In the genomic region with DNA sequence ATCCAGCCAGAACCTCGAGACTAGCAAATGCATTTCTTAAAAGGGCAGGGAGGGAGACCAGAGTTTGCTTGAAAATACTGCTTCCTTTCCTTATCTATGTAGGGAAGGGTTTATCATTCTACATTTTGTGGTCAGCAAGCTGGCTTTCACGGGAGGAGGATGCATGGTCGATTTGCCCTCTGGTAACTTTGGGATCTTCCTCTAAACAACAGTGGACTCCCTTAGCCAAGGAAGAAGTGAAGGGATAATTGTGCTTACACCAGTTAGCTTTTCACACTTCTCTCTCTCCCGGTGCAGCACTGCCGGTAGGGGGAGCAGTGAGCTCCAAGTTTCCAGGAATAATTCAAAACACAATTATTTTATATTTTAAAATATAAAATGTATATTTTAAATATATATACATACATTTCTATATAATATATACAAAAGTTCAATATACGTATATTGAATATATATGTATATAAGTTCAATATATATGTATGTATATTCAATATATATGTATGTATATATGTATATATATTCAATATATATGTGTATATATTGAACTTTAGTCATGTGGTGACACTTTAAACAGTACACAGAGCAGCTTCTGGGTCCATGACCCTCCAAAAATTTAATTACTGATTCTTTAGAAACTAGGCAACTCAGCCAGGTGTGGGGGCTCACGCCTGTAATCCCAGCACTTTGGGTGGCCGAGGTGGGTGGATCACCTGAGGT, we compare ENCODE assay signal across 8 cellular contexts. TPM values are rescaled to one million over a fixed set of nuclear protein-coding genes. Genes with fewer than 3 reads are reported as not detected.
DNase-seq lines count a peak whose midpoint lies in the region; ATAC-seq, FAIRE-seq and TF ChIP-seq lines count a peak whose summit lies in the region.

No MANE protein-coding gene starts in this region.

- H3K27ac ChIP-seq in dorsolateral prefrontal cortex (peak overlapping the region; percentile 72 to 98 (median 92)), HepG2 (ENCODE audit: extremely low read length, insufficient read depth, low read length) (peak overlapping the region; percentile 91)

- in situ Hi-C loops in HepG2 (cut with HindIII; ENCODE audit: extremely low pct_ligation_motif_present, low pct_unique_long_range_greater_than_20kb) = no loop called here

- ATAC-seq in HepG2 = peak; percentile 23; the same call in 2 of the 3 replicates
- ATAC-seq in HG03039 (IDR thresholded peaks at IDR 0.05; ENCODE audit: unreplicated experiment) = no peak
- no peak for ATAC-seq in GM21528 (IDR thresholded peaks at IDR 0.05; ENCODE audit: low FRiP score, unreplicated experiment)

- H3K4me1 ChIP-seq in HepG2 (ENCODE audit: insufficient read depth, low read length) = peaks cover 65% of the 10 kb centered on the region

- CTCF ChIA-PET in activated CD4-positive, alpha-beta T cell treated with anti-CD3 and anti-CD28 coated beads, Interleukin-2, amount 10 ng/mL, durations not matched to agents 7 days and 5 days (lab: Charles Lee) = interaction anchor here (0.6 to 1.6 kb wide), 10 partner anchors 8 to 274 kb away, joined by 3 to 9 read pairs (median 4); a partner anchor contains a TSS
- CTCF ChIA-PET in HepG2 (lab: Yijun Ruan, JAX; ENCODE audit: low intra/inter-chr PET ratio, low total read pairs) = interaction anchor here (1.2 kb wide), 1 partner anchor 22 kb away, joined by 4 read pairs; no protein-coding TSS in a partner anchor

- H3K36me3 Mint-ChIP-seq in activated CD4-positive, alpha-beta T cell treated with anti-CD3 and anti-CD28 coated beads, Interleukin-2, amount 10 ng/mL, durations not matched to agents 7 days and 5 days (ENCODE audit: low read depth) = peaks cover 17% of the 10 kb centered on the region

- WGBS in HepG2 (ENCODE audit: low lambda C conversion rate) = 28% methylated on average over 8 of the region's 8 CpGs

- H3K9ac ChIP-seq in HepG2 (ENCODE audit: insufficient read depth, low read depth, low read length) = peak overlapping the region; percentile 82

- H3K4me3 ChIP-seq in LNCaP clone FGC (ENCODE audit: low read depth, low read length) = no peak overlapping the region
- peak overlapping the region; percentile 14 to 77 (median 60) for H3K4me3 ChIP-seq in dorsolateral prefrontal cortex
- peak overlapping the region; percentile 69 to 83 (median 78) for H3K4me3 ChIP-seq in HepG2 (replicated peaks in 1 of 3; ENCODE audit: insufficient read depth in 1 of 3, low read depth in 2 of 3, low read length in 3 of 3)

- no peak for TF ChIP-seq EP300 in HepG2 (IDR thresholded peaks at IDR 0.05; ENCODE audit: low read depth in 2 of 2, low read length in 2 of 2)
- TF ChIP-seq EP300 in HepG2 (CRISPR knock-in tag; IDR thresholded peaks at IDR 0.05; ENCODE audit: borderline replicate concordance) = no peak

- H3K27me3 ChIP-seq in dorsolateral prefrontal cortex (no peaks in the 10 kb centered on the region), HepG2 (ENCODE audit: control insufficient read depth in 1 of 2, insufficient read depth in 2 of 2, low read length in 2 of 2) (no peaks in the 10 kb centered on the region)

- intact Hi-C loops in dorsolateral prefrontal cortex (cut with DNase I) = loop anchor here (5.0 kb wide), 2 partner anchors 120 to 275 kb away; no protein-coding TSS in a partner anchor
- intact Hi-C loops in HepG2 (cut with micrococcal nuclease; ENCODE audit: unreplicated experiment) = loop anchor here (1.0 to 2.0 kb wide), 2 partner anchors 86 to 143 kb away; no protein-coding TSS in a partner anchor

- TF ChIP-seq CTCF in LNCaP clone FGC (IDR thresholded peaks at IDR 0.05; ENCODE audit: control insufficient read depth, extremely low read depth, insufficient read depth) (peak; percentile 84), dorsolateral prefrontal cortex (IDR thresholded peaks at IDR 0.05 in 54 of 56, conservative IDR thresholded peaks at IDR 0.05 in 2 of 56; ENCODE audit: low read depth in 1 of 56, partially characterized antibody in 56 of 56) (peak; percentile 64 to 94 (median 87)), HepG2 (CRISPR knock-in tag; IDR thresholded peaks at IDR 0.05) (peak; percentile 68)

- no peaks in the 10 kb centered on the region for H4K20me1 ChIP-seq in HepG2 (ENCODE audit: insufficient read depth, low read length)

- peaks cover 13% of the 10 kb centered on the region for H3K79me2 ChIP-seq in HepG2 (ENCODE audit: insufficient read depth, low read length)

- no peaks in the 10 kb centered on the region for H3K9me3 Mint-ChIP-seq in activated CD4-positive, alpha-beta T cell treated with anti-CD3 and anti-CD28 coated beads, Interleukin-2, amount 10 ng/mL, durations not matched to agents 7 days and 5 days

- DNase-seq in DMS114 treated with DMSO at 0.1 percent for 48 hours (lab: John Stamatoyannopoulos, UW; ENCODE audit: unreplicated experiment) = peak; percentile 66
- DNase-seq in LNCaP clone FGC (ENCODE audit: low read depth) = no peak
- peak; percentile 53 for DNase-seq in activated CD4-positive, alpha-beta T cell treated with anti-CD3 and anti-CD28 coated beads, Interleukin-2, amount 10 ng/mL, durations not matched to agents 7 days and 5 days
- peak in 9 of 10 donors; percentile 54 to 82 (median 68) for DNase-seq in dorsolateral prefrontal cortex
- peak; percentile 45 for DNase-seq in HepG2 (ENCODE audit: low spot score)
- peak; percentile 16 for DNase-seq in stimulated activated CD4-positive, alpha-beta T cell treated with anti-CD3 and anti-CD28 coated beads, Interleukin-2, amount 100 ng/mL, for 4 hours (ENCODE audit: low read depth)

- H3K4me1 Mint-ChIP-seq in activated CD4-positive, alpha-beta T cell treated with anti-CD3 and anti-CD28 coated beads, Interleukin-2, amount 10 ng/mL, durations not matched to agents 7 days and 5 days = peaks cover 24% of the 10 kb centered on the region

- no peaks in the 10 kb centered on the region for H3K27me3 Mint-ChIP-seq in activated CD4-positive, alpha-beta T cell treated with anti-CD3 and anti-CD28 coated beads, Interleukin-2, amount 10 ng/mL, durations not matched to agents 7 days and 5 days

- H2AFZ ChIP-seq in HepG2 (ENCODE audit: low read length) = no peak overlapping the region

- no TSS peak for BruUV-seq in HepG2 (replicated peaks; lab: Mats Ljungman, UMichigan)

- TF ChIP-seq RAD21 in HepG2 (CRISPR knock-in tag; IDR thresholded peaks at IDR 0.05) = no peak

- peak overlapping the region; percentile 90 for H3K4me2 ChIP-seq in HepG2 (ENCODE audit: low read depth, low read length)

- FAIRE-seq in HepG2 (lab: Jason Lieb, UNC) = peak; percentile 23

- H3K9me3 ChIP-seq in HepG2 (ENCODE audit: low read length) = no peaks in the 10 kb centered on the region

- TF ChIP-seq POLR2A in HepG2 (IDR thresholded peaks at IDR 0.05; ENCODE audit: insufficient read depth in 1 of 2, low read depth in 2 of 2, low read length in 2 of 2) = no peak

- H3K4me3 Mint-ChIP-seq in activated CD4-positive, alpha-beta T cell treated with anti-CD3 and anti-CD28 coated beads, Interleukin-2, amount 10 ng/mL, durations not matched to agents 7 days and 5 days = peak overlapping the region; percentile 70

- peaks cover 7 to 16% of the 10 kb centered on the region in 2 experiments for H3K36me3 ChIP-seq in HepG2 (replicated peaks in 1 of 2; ENCODE audit: control insufficient read depth in 1 of 2, insufficient read depth in 2 of 2, low read length in 2 of 2)

- POLR2A ChIA-PET in activated CD4-positive, alpha-beta T cell treated with anti-CD3 and anti-CD28 coated beads, Interleukin-2, amount 10 ng/mL, durations not matched to agents 7 days and 5 days (lab: Charles Lee) = no interaction called here
- POLR2A ChIA-PET in HepG2 (lab: Yijun Ruan, JAX) = interaction anchor here (1.0 to 1.7 kb wide), 4 partner anchors 10 to 87 kb away, joined by 4 to 6 read pairs (median 5); no protein-coding TSS in a partner anchor

- peak overlapping the region; percentile 69 for H3K27ac Mint-ChIP-seq in activated CD4-positive, alpha-beta T cell treated with anti-CD3 and anti-CD28 coated beads, Interleukin-2, amount 10 ng/mL, durations not matched to agents 7 days and 5 days

RNA-seq across cellular contexts. Expression of a gene that starts 4.5 kb away (rescaled TPM):
- 10 to 100 TPM; 10.3 to 13.3 TPM for total RNA-seq in activated CD4-positive, alpha-beta T cell treated with anti-CD3 and anti-CD28 coated beads, Interleukin-2, amount 10 ng/mL, durations not matched to agents 7 days and 5 days
- total RNA-seq in dorsolateral prefrontal cortex (100 to 1,000 TPM in 6 of 120 experiments, 10 to 100 TPM in 114; 12.5 to 161 (median 54.1) TPM), HepG2 (2016; rRNA removed; fragmentation: Illumina TruSeq; extraction: Trizol) (6.0 and 8.6 TPM in 2 replicates)
- 3.7 and 5.2 TPM in 2 replicates for total RNA-seq in HepG2 (2016; cell fraction: cytosol; rRNA removed; fragmentation: Illumina TruSeq; extraction: Trizol; ENCODE audit: low read depth)
- 4.7 and 10.3 TPM in 2 replicates for total RNA-seq in HepG2 (2016; cell fraction: insoluble cytoplasmic fraction; rRNA removed; fragmentation: Illumina TruSeq; extraction: Trizol)
- total RNA-seq in HepG2 (2016; cell fraction: membrane; rRNA removed; fragmentation: Illumina TruSeq; extraction: Trizol) = 4.2 and 5.9 TPM in 2 replicates
- 14.3 and 17.9 TPM in 2 replicates for total RNA-seq in HepG2 (2016; cell fraction: nucleus; rRNA removed; fragmentation: Illumina TruSeq; extraction: Trizol)
- polyA plus RNA-seq in HepG2 (2011; rRNA removed) = 6.2 and 6.4 TPM in 2 replicates
- polyA plus RNA-seq in HepG2 (2011; cell fraction: cytosol; rRNA removed) = 3.4 and 4.6 TPM in 2 replicates
- 18.8 and 19.2 TPM in 2 replicates for polyA plus RNA-seq in HepG2 (2011; cell fraction: nucleus; rRNA removed)
- polyA plus RNA-seq in HepG2 (2012) = 4.3 and 4.9 TPM in 2 replicates
- polyA plus RNA-seq in HepG2 (2016; cell fraction: cytosol; fragmentation: Illumina TruSeq; extraction: Trizol; ENCODE audit: low read depth) = 0.51 TPM in 2 replicates
- 3.6 and 4.3 TPM in 2 replicates for polyA plus RNA-seq in HepG2 (2016; cell fraction: insoluble cytoplasmic fraction; fragmentation: Illumina TruSeq; extraction: Trizol; ENCODE audit: low read depth)
- polyA plus RNA-seq in HepG2 (2016; cell fraction: membrane; fragmentation: Illumina TruSeq; extraction: Trizol; ENCODE audit: low read depth) = 1.0 and 1.2 TPM in 2 replicates
- polyA plus RNA-seq in HepG2 (2016; cell fraction: nucleus; fragmentation: Illumina TruSeq; extraction: Trizol; ENCODE audit: insufficient read depth, low read depth) = 18.5 and 20.2 TPM in 2 replicates
- polyA minus RNA-seq in HepG2 (2011; rRNA and poly(A)+ RNA removed; ENCODE audit: low replicate concordance) = 24.1 and 29.2 TPM in 2 replicates
- 5.0 and 5.1 TPM in 2 replicates for polyA minus RNA-seq in HepG2 (2011; cell fraction: cytosol; rRNA and poly(A)+ RNA removed)
- polyA minus RNA-seq in HepG2 (2011; cell fraction: nucleus; rRNA and poly(A)+ RNA removed) = 23.6 and 44.9 TPM in 2 replicates

RNA-seq across cellular contexts. Expression of a gene that starts 14.5 kb away (rescaled TPM):
- total RNA-seq in activated CD4-positive, alpha-beta T cell treated with anti-CD3 and anti-CD28 coated beads, Interleukin-2, amount 10 ng/mL, durations not matched to agents 7 days and 5 days = 10 to 100 TPM; 40.2 to 45.2 TPM
- total RNA-seq in dorsolateral prefrontal cortex = 10 to 100 TPM; 14.5 to 54.3 (median 25.9) TPM
- total RNA-seq in HepG2 (2016; rRNA removed; fragmentation: Illumina TruSeq; extraction: Trizol) = 114 and 144 TPM in 2 replicates
- 14.1 and 15.1 TPM in 2 replicates for total RNA-seq in HepG2 (2016; cell fraction: cytosol; rRNA removed; fragmentation: Illumina TruSeq; extraction: Trizol; ENCODE audit: low read depth)
- 113 and 144 TPM in 2 replicates for total RNA-seq in HepG2 (2016; cell fraction: insoluble cytoplasmic fraction; rRNA removed; fragmentation: Illumina TruSeq; extraction: Trizol)
- total RNA-seq in HepG2 (2016; cell fraction: membrane; rRNA removed; fragmentation: Illumina TruSeq; extraction: Trizol) = 42.9 and 44.0 TPM in 2 replicates
- 46.7 and 49.9 TPM in 2 replicates for total RNA-seq in HepG2 (2016; cell fraction: nucleus; rRNA removed; fragmentation: Illumina TruSeq; extraction: Trizol)
- polyA plus RNA-seq in HepG2 (2011; rRNA removed) = 20.5 and 23.3 TPM in 2 replicates
- polyA plus RNA-seq in HepG2 (2011; cell fraction: cytosol; rRNA removed) = 18.8 and 19.2 TPM in 2 replicates
- 9.4 and 9.6 TPM in 2 replicates for polyA plus RNA-seq in HepG2 (2011; cell fraction: nucleus; rRNA removed)
- 24.4 and 35.2 TPM in 2 replicates for polyA plus RNA-seq in HepG2 (2012)
- 11.6 and 12.8 TPM in 2 replicates for polyA plus RNA-seq in HepG2 (2016; cell fraction: cytosol; fragmentation: Illumina TruSeq; extraction: Trizol; ENCODE audit: low read depth)
- polyA plus RNA-seq in HepG2 (2016; cell fraction: insoluble cytoplasmic fraction; fragmentation: Illumina TruSeq; extraction: Trizol; ENCODE audit: low read depth) = 144 TPM in 2 replicates
- 28.5 and 28.6 TPM in 2 replicates for polyA plus RNA-seq in HepG2 (2016; cell fraction: membrane; fragmentation: Illumina TruSeq; extraction: Trizol; ENCODE audit: low read depth)
- 65.0 and 67.4 TPM in 2 replicates for polyA plus RNA-seq in HepG2 (2016; cell fraction: nucleus; fragmentation: Illumina TruSeq; extraction: Trizol; ENCODE audit: insufficient read depth, low read depth)
- 11.1 and 15.9 TPM in 2 replicates for polyA minus RNA-seq in HepG2 (2011; rRNA and poly(A)+ RNA removed; ENCODE audit: low replicate concordance)
- 11.2 and 14.4 TPM in 2 replicates for polyA minus RNA-seq in HepG2 (2011; cell fraction: cytosol; rRNA and poly(A)+ RNA removed)
- 6.8 and 7.1 TPM in 2 replicates for polyA minus RNA-seq in HepG2 (2011; cell fraction: nucleus; rRNA and poly(A)+ RNA removed)

RNA-seq across cellular contexts. Expression of a gene that starts 18.7 kb away (rescaled TPM):
- total RNA-seq in activated CD4-positive, alpha-beta T cell treated with anti-CD3 and anti-CD28 coated beads, Interleukin-2, amount 10 ng/mL, durations not matched to agents 7 days and 5 days = 10 to 100 TPM in 1 of 2 experiments, 1 to 10 TPM in 1; 10.0 to 13.0 TPM
- total RNA-seq in dorsolateral prefrontal cortex (10 to 100 TPM in 100 of 120 experiments, 1 to 10 TPM in 20; 6.8 to 20.9 (median 12.4) TPM), HepG2 (2016; rRNA removed; fragmentation: Illumina TruSeq; extraction: Trizol) (40.5 and 46.7 TPM in 2 replicates)
- total RNA-seq in HepG2 (2016; cell fraction: cytosol; rRNA removed; fragmentation: Illumina TruSeq; extraction: Trizol; ENCODE audit: low read depth) = 26.9 and 30.3 TPM in 2 replicates
- total RNA-seq in HepG2 (2016; cell fraction: insoluble cytoplasmic fraction; rRNA removed; fragmentation: Illumina TruSeq; extraction: Trizol) = 42.1 and 42.5 TPM in 2 replicates
- total RNA-seq in HepG2 (2016; cell fraction: membrane; rRNA removed; fragmentation: Illumina TruSeq; extraction: Trizol) = 25.3 and 29.0 TPM in 2 replicates
- total RNA-seq in HepG2 (2016; cell fraction: nucleus; rRNA removed; fragmentation: Illumina TruSeq; extraction: Trizol) = 31.4 and 33.2 TPM in 2 replicates
- polyA plus RNA-seq in HepG2 (2011; rRNA removed) = 19.2 and 21.0 TPM in 2 replicates
- polyA plus RNA-seq in HepG2 (2011; cell fraction: cytosol; rRNA removed) = 16.6 and 17.1 TPM in 2 replicates
- 34.1 and 41.7 TPM in 2 replicates for polyA plus RNA-seq in HepG2 (2011; cell fraction: nucleus; rRNA removed)
- 18.9 and 22.6 TPM in 2 replicates for polyA plus RNA-seq in HepG2 (2012)
- polyA plus RNA-seq in HepG2 (2016; cell fraction: cytosol; fragmentation: Illumina TruSeq; extraction: Trizol; ENCODE audit: low read depth) = 13.7 and 19.0 TPM in 2 replicates
- polyA plus RNA-seq in HepG2 (2016; cell fraction: insoluble cytoplasmic fraction; fragmentation: Illumina TruSeq; extraction: Trizol; ENCODE audit: low read depth) = 40.3 and 40.9 TPM in 2 replicates
- 18.2 and 23.2 TPM in 2 replicates for polyA plus RNA-seq in HepG2 (2016; cell fraction: membrane; fragmentation: Illumina TruSeq; extraction: Trizol; ENCODE audit: low read depth)
- polyA plus RNA-seq in HepG2 (2016; cell fraction: nucleus; fragmentation: Illumina TruSeq; extraction: Trizol; ENCODE audit: insufficient read depth, low read depth) = 65.5 and 73.7 TPM in 2 replicates
- polyA minus RNA-seq in HepG2 (2011; rRNA and poly(A)+ RNA removed; ENCODE audit: low replicate concordance) = 7.5 and 22.5 TPM in 2 replicates
- polyA minus RNA-seq in HepG2 (2011; cell fraction: cytosol; rRNA and poly(A)+ RNA removed) = 6.2 and 6.4 TPM in 2 replicates
- 6.6 and 10.9 TPM in 2 replicates for polyA minus RNA-seq in HepG2 (2011; cell fraction: nucleus; rRNA and poly(A)+ RNA removed)

RNA-seq across cellular contexts. Expression of a gene that starts 59.6 kb away (rescaled TPM):
- total RNA-seq in activated CD4-positive, alpha-beta T cell treated with anti-CD3 and anti-CD28 coated beads, Interleukin-2, amount 10 ng/mL, durations not matched to agents 7 days and 5 days = 1 to 10 TPM; 5.5 to 7.2 TPM
- 10 to 100 TPM; 22.1 to 52.9 (median 33.6) TPM for total RNA-seq in dorsolateral prefrontal cortex
- total RNA-seq in HepG2 (2016; rRNA removed; fragmentation: Illumina TruSeq; extraction: Trizol) = 9.2 and 11.2 TPM in 2 replicates
- total RNA-seq in HepG2 (2016; cell fraction: cytosol; rRNA removed; fragmentation: Illumina TruSeq; extraction: Trizol; ENCODE audit: low read depth) = 4.0 and 5.0 TPM in 2 replicates
- total RNA-seq in HepG2 (2016; cell fraction: insoluble cytoplasmic fraction; rRNA removed; fragmentation: Illumina TruSeq; extraction: Trizol) = 8.1 and 8.9 TPM in 2 replicates
- 7.5 and 7.6 TPM in 2 replicates for total RNA-seq in HepG2 (2016; cell fraction: membrane; rRNA removed; fragmentation: Illumina TruSeq; extraction: Trizol)
- 11.7 and 12.2 TPM in 2 replicates for total RNA-seq in HepG2 (2016; cell fraction: nucleus; rRNA removed; fragmentation: Illumina TruSeq; extraction: Trizol)
- 18.4 and 20.8 TPM in 2 replicates for polyA plus RNA-seq in HepG2 (2011; rRNA removed)
- polyA plus RNA-seq in HepG2 (2011; cell fraction: cytosol; rRNA removed) = 14.0 and 16.3 TPM in 2 replicates
- polyA plus RNA-seq in HepG2 (2011; cell fraction: nucleus; rRNA removed) = 29.7 and 38.3 TPM in 2 replicates
- 6.2 and 6.9 TPM in 2 replicates for polyA plus RNA-seq in HepG2 (2012)
- polyA plus RNA-seq in HepG2 (2016; cell fraction: cytosol; fragmentation: Illumina TruSeq; extraction: Trizol; ENCODE audit: low read depth) = 4.5 and 4.6 TPM in 2 replicates
- 8.4 and 9.9 TPM in 2 replicates for polyA plus RNA-seq in HepG2 (2016; cell fraction: insoluble cytoplasmic fraction; fragmentation: Illumina TruSeq; extraction: Trizol; ENCODE audit: low read depth)
- polyA plus RNA-seq in HepG2 (2016; cell fraction: membrane; fragmentation: Illumina TruSeq; extraction: Trizol; ENCODE audit: low read depth) = 6.2 and 6.8 TPM in 2 replicates
- 19.9 and 21.4 TPM in 2 replicates for polyA plus RNA-seq in HepG2 (2016; cell fraction: nucleus; fragmentation: Illumina TruSeq; extraction: Trizol; ENCODE audit: insufficient read depth, low read depth)
- 14.7 and 35.2 TPM in 2 replicates for polyA minus RNA-seq in HepG2 (2011; rRNA and poly(A)+ RNA removed; ENCODE audit: low replicate concordance)
- 12.0 and 15.7 TPM in 2 replicates for polyA minus RNA-seq in HepG2 (2011; cell fraction: cytosol; rRNA and poly(A)+ RNA removed)
- polyA minus RNA-seq in HepG2 (2011; cell fraction: nucleus; rRNA and poly(A)+ RNA removed) = 9.8 and 15.7 TPM in 2 replicates
